Comparison of ENCODE assay signal across 2 cellular contexts in genomic region chr3:149417174-149417573, GRCh38.
TF ChIP-seq lines count a peak whose summit lies in the region.

No MANE protein-coding gene starts in this region.

TF ChIP-seq in GM12878, 131 proteins besides CTCF, POLR2A, EP300 and RAD21 (continued from another document and continues in another):
- TF ChIP-seq RFX5 (IDR thresholded peaks at IDR 0.05; ENCODE audit: low read depth, low read length) (no peak), NBN (IDR thresholded peaks at IDR 0.05) (peak; percentile 68; the same call in 1 of the 2 replicates), MEF2A (IDR thresholded peaks at IDR 0.05; ENCODE audit: insufficient read depth, low read depth, low read length) (peak; percentile 79), PKNOX1 (IDR thresholded peaks at IDR 0.05) (no peak), PBX3 (IDR thresholded peaks at IDR 0.05; ENCODE audit: insufficient replicate concordance, low read depth, low read length) (no peak), ZZZ3 (IDR thresholded peaks at IDR 0.05; ENCODE audit: control insufficient read depth, insufficient read length, low read depth) (no peak), ZBTB11 (CRISPR knock-in tag; IDR thresholded peaks at IDR 0.05) (no peak), BACH1 (IDR thresholded peaks at IDR 0.05; ENCODE audit: borderline replicate concordance) (no peak), KAT2A (conservative IDR thresholded peaks at IDR 0.05; ENCODE audit: control insufficient read depth, low read depth, low read length) (no peak), IRF3 (IDR thresholded peaks at IDR 0.05) (no peak), REST (IDR thresholded peaks at IDR 0.05; ENCODE audit: low read depth, low read length) (no peak), POLR2AphosphoS2 (IDR thresholded peaks at IDR 0.05; ENCODE audit: low read depth, low read length) (no peak), WRNIP1 (IDR thresholded peaks at IDR 0.05; ENCODE audit: borderline replicate concordance, low read depth, low read length) (no peak), CHD1 (IDR thresholded peaks at IDR 0.05; ENCODE audit: low read depth, low read length) (no peak), SPI1 (IDR thresholded peaks at IDR 0.05; ENCODE audit: borderline replicate concordance, insufficient read depth, low read depth, low read length) (no peak)

TF ChIP-seq in SK-N-SH treated with all-trans-retinoic acid at 6 μM for 48 hours, 23 proteins besides CTCF, POLR2A, EP300 and RAD21 (continued from another document):
- TF ChIP-seq POU6F1 (CRISPR knock-in tag; IDR thresholded peaks at IDR 0.05; ENCODE audit: borderline replicate concordance, low read depth) (no peak), SNAI2 (CRISPR knock-in tag; IDR thresholded peaks at IDR 0.05) (no peak), ZFP3 (CRISPR knock-in tag; IDR thresholded peaks at IDR 0.05) (no peak), ZNF565 (CRISPR knock-in tag; conservative IDR thresholded peaks at IDR 0.05; ENCODE audit: low read depth) (no peak), BACH2 (CRISPR knock-in tag; IDR thresholded peaks at IDR 0.05; ENCODE audit: borderline replicate concordance) (no peak), RARB (CRISPR knock-in tag; IDR thresholded peaks at IDR 0.05) (no peak), ZNF70 (CRISPR knock-in tag; IDR thresholded peaks at IDR 0.05) (no peak)
